In the genomic region with DNA sequence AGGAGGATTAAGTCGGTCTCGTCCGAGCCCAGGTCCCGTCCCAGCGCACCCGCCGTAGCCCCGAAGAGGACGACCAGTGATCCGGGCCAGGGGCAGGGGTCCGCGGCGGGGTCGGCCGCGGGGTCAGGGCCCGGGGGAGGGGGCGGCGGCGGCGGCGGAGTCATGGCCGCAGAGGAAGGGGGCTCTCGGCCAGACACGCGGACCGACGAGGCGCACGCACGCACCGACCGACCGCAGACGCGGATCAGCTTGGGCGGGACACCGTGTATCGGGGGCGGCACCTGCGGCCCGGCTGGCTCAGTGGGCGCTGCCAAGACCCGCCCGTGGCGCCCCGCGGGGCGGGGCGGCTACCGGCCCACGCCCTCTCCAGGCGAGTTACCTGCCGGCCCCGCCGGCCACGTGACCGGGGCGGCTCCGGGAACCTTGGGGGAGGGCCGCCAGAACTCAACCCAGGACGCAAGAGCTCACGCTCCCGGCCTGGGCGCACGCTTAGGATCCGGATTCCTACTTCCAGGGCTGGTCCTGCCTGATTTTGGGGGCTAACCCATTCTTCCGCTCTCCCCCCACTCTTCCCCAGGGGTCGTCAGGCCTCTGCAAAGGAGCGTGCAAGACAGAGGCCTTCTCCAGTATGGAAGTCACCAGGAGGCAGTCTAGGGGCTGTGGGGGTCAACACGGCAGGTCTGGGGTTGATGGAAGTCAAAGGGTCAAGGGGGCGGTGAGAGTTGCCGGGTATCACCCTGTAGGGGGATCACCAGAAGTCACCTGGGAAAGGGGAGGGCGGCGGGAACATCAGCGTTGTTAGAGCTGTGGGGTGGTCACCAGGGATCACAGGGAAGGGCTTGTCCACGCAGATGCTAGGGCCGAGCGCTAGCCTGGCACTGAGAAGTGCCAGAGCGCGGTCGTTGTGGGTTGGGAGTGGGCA, we compare ENCODE assay signal across 8 cellular contexts. TPM values are rescaled to one million over a fixed set of nuclear protein-coding genes. Genes with fewer than 3 reads are reported as not detected.
DNase-seq lines count a peak whose midpoint lies in the region; ATAC-seq, FAIRE-seq and TF ChIP-seq lines count a peak whose summit lies in the region.

TSS of gene ESRP2 (minus strand) at position 246 of the 922 bp plus-strand sequence. CDS start at position 164, 82 bp downstream.

- no peak for TF ChIP-seq CTCF in Peyer's patch (IDR thresholded peaks at IDR 0.05)
- TF ChIP-seq CTCF in cardiac fibroblast (IDR thresholded peaks at IDR 0.05; ENCODE audit: low read depth, low read length), result no peak
- no peak for TF ChIP-seq CTCF in left lung (IDR thresholded peaks at IDR 0.05)
- TF ChIP-seq CTCF in D721Med (IDR thresholded peaks at IDR 0.05; ENCODE audit: insufficient read depth, missing control alignments), result no peak

- DNase-seq in activated T-cell treated with anti-CD3 and anti-CD28 coated beads for 48 hours (ENCODE audit: low read depth) (peak; percentile 43), activated T-cell treated with anti-CD3 and anti-CD28 coated beads for 4 hours (no peak), Peyer's patch (peak; percentile 47 to 94 (median 91)), cardiac fibroblast (ENCODE audit: low read depth in 2 of 2) (no peak), left lung (peak; percentile 84 to 93), D721Med (ENCODE audit: insufficient read length, low spot score) (no peak)
- DNase-seq in stimulated activated naive CD8-positive, alpha-beta T cell treated with anti-CD3 and anti-CD28 coated beads, Interleukin-15, amount 100 ng/mL, for 72 hours, result peak in 1 of 2 donors; percentile 50

- H3K27me3 ChIP-seq in Peyer's patch (no peaks in the 10 kb centered on the region), left lung (peaks cover 0 to 24% of the 10 kb centered on the region in 2 donors)

- no peaks in the 10 kb centered on the region for H3K9me3 ChIP-seq in Peyer's patch
- no peaks in the 10 kb centered on the region for H3K9me3 ChIP-seq in left lung

- no peak for FAIRE-seq in D721Med (lab: Jason Lieb, UNC)

- no peaks in the 10 kb centered on the region for H3K9me3 Mint-ChIP-seq in stimulated activated naive CD8-positive, alpha-beta T cell treated with anti-CD3 and anti-CD28 coated beads, Interleukin-15, amount 100 ng/mL, for 72 hours

- peaks cover 0 to 16% (median 0%) of the 10 kb centered on the region in 3 donors for H3K36me3 ChIP-seq in Peyer's patch
- peaks cover 0 to 16% of the 10 kb centered on the region in 2 donors for H3K36me3 ChIP-seq in left lung

- TF ChIP-seq POLR2A in Peyer's patch (IDR thresholded peaks at IDR 0.05), result peak; percentile 88 to 93

- H3K4me1 ChIP-seq in Peyer's patch (peaks cover 0 to 46% (median 20%) of the 10 kb centered on the region in 4 donors), left lung (peaks cover 5 to 51% of the 10 kb centered on the region in 2 donors)

- H3K27me3 Mint-ChIP-seq in stimulated activated naive CD8-positive, alpha-beta T cell treated with anti-CD3 and anti-CD28 coated beads, Interleukin-15, amount 100 ng/mL, for 72 hours, result no peaks in the 10 kb centered on the region

- ATAC-seq in left lung, result peak; percentile 46
- ATAC-seq in stimulated activated naive CD8-positive, alpha-beta T cell treated with anti-CD3 and anti-CD28 coated beads, Interleukin-15, amount 100 ng/mL, for 72 hours, result peak; percentile 4
- no peak for ATAC-seq in HG03045 (IDR thresholded peaks at IDR 0.05; ENCODE audit: unreplicated experiment)

- peak within 1 kb of the TSS in 1 of 2 donors; percentile 96 for H3K27ac Mint-ChIP-seq in stimulated activated naive CD8-positive, alpha-beta T cell treated with anti-CD3 and anti-CD28 coated beads, Interleukin-15, amount 100 ng/mL, for 72 hours

- H3K27ac ChIP-seq in Peyer's patch, result peak within 1 kb of the TSS; percentile 74 to 92 (median 90)
- H3K27ac ChIP-seq in left lung, result peak within 1 kb of the TSS; percentile 85 to 91

- H3K4me3 ChIP-seq in Peyer's patch, result peak within 1 kb of the TSS; percentile 50 to 58 (median 56)
- H3K4me3 ChIP-seq in cardiac fibroblast (replicated peaks in 1 of 2; ENCODE audit: low read depth in 2 of 2, low read length in 2 of 2), result peak within 1 kb of the TSS; percentile 53 to 61
- H3K4me3 ChIP-seq in left lung, result peak within 1 kb of the TSS; percentile 59 to 72

- intact Hi-C loops in left lung (cut with DNase I), result no loop called here

- peaks cover 75% of the 10 kb centered on the region for H3K4me1 Mint-ChIP-seq in stimulated activated naive CD8-positive, alpha-beta T cell treated with anti-CD3 and anti-CD28 coated beads, Interleukin-15, amount 100 ng/mL, for 72 hours

- peak within 1 kb of the TSS; percentile 94 to 99 for H3K4me3 Mint-ChIP-seq in stimulated activated naive CD8-positive, alpha-beta T cell treated with anti-CD3 and anti-CD28 coated beads, Interleukin-15, amount 100 ng/mL, for 72 hours

RNA-seq across cellular contexts. Expression of gene ESRP2, which starts in this region (rescaled TPM):
- total RNA-seq in Peyer's patch, result 10 to 100 TPM; 15.7 to 67.4 (median 40.9) TPM
- 10 to 100 TPM; 47.9 to 62.6 TPM for total RNA-seq in left lung

Comparison
In these comparisons a context has a peak if more than half of its experiments do, and no peak if none do; other contexts are left out.
1. DNase-seq: peak in activated T-cell treated with anti-CD3 and anti-CD28 coated beads for 48 hours (single experiment), Peyer's patch (3 of 3) and left lung (2 of 2); none in activated T-cell treated with anti-CD3 and anti-CD28 coated beads for 4 hours (single experiment), cardiac fibroblast (0 of 2) and D721Med (single experiment).
2. Peak in every context shown above with its lines, with median percentiles within 50 percentile points of each other: H3K4me3 ChIP-seq.